Comparison of ENCODE assay signal across 33 cellular contexts in genomic region chr12:68011206-68011881, GRCh38. TPM values are rescaled to one million over a fixed set of nuclear protein-coding genes. Genes with fewer than 3 reads are reported as not detected.
DNase-seq lines count a peak whose midpoint lies in the region; ATAC-seq and TF ChIP-seq lines count a peak whose summit lies in the region.
"Had no signal": no experiment of that assay in that cellular context is flagged by ENCODE, and none has a peak within 500 bp of the region (broad histone marks: within the 10 kb centered on the region; RNA-seq: fewer than 3 reads in every experiment).

No MANE protein-coding gene starts in this region.

- H3K4me1 ChIP-seq in BLaER1, result peaks cover 71% of the 10 kb centered on the region
- H3K4me1 ChIP-seq in CD8-positive, alpha-beta memory T cell (ENCODE audit: insufficient read depth, low read length), result peaks cover 11% of the 10 kb centered on the region
- peaks cover 34% of the 10 kb centered on the region for H3K4me1 ChIP-seq in OCI-LY1 (ENCODE audit: insufficient read depth, low read length, severe bottlenecking)
- no peaks in the 10 kb centered on the region for H3K4me1 ChIP-seq in effector memory CD4-positive, alpha-beta T cell (ENCODE audit: control insufficient read depth, insufficient read depth, low read length, poor library complexity, severe bottlenecking)
- H3K4me1 ChIP-seq: colonic mucosa, sigmoid colon had no signal

- H3K4me3 ChIP-seq in BLaER1, result peak overlapping the region; percentile 34; the same call in 1 of the 2 replicates
- H3K4me3 ChIP-seq in CD8-positive, alpha-beta memory T cell (ENCODE audit: low read length), result no peak overlapping the region
- H3K4me3 ChIP-seq in OCI-LY1 (ENCODE audit: low read depth, low read length, poor library complexity, severe bottlenecking), result no peak overlapping the region
- no peak overlapping the region for H3K4me3 ChIP-seq in effector memory CD4-positive, alpha-beta T cell (ENCODE audit: insufficient read depth, low read depth, low read length, poor library complexity, severe bottlenecking)
- H3K4me3 ChIP-seq: colonic mucosa, lung, mucosa of descending colon, PC-9, sigmoid colon, SK-N-MC had no signal

- H4K20me1 ChIP-seq in BLaER1 (no peaks in the 10 kb centered on the region), OCI-LY1 (ENCODE audit: insufficient read depth, low read length) (no peaks in the 10 kb centered on the region)

- H3K79me2 ChIP-seq in OCI-LY1 (ENCODE audit: insufficient read depth, low read length), result no peaks in the 10 kb centered on the region

- no peak overlapping the region for H2AFZ ChIP-seq in OCI-LY1 (ENCODE audit: low read length)
- H2AFZ ChIP-seq: PC-9 had no signal

- no peak for DNase-seq in CD8-positive, alpha-beta memory T cell
- DNase-seq in central memory CD8-positive, alpha-beta T cell (ENCODE audit: low spot score in 2 of 2), result no peak
- no peak for DNase-seq in NCI-H1417 (lab: John Stamatoyannopoulos, UW)
- DNase-seq in effector memory CD4-positive, alpha-beta T cell, result no peak
- DNase-seq: anterior cingulate cortex; colonic mucosa; effector CD4-positive, alpha-beta T cell; GDM1; hippocampal formation; KBM-7; mucosa of descending colon; NCI-H1105; NCI-H1930; NK-92 treated with Interleukin-12 subunit alpha and Interleukin-12 subunit beta, amount 100 ng/mL, for 24 hours; PC-9; sigmoid colon; stimulated activated CD4-positive, alpha-beta T cell treated with anti-CD3 and anti-CD28 coated beads, Interleukin-4, amount 100 ng/mL, for 24 hours; substantia nigra; trophoblast cell had no signal

- H3K4me2 ChIP-seq in BLaER1 (peak overlapping the region; percentile 93), OCI-LY1 (ENCODE audit: low read length) (peak overlapping the region; percentile 22; the same call in 1 of the 2 replicates)
- H3K4me2 ChIP-seq: PC-9 had no signal

- H3K9me3 Mint-ChIP-seq in CD8-positive, alpha-beta memory T cell, result no peaks in the 10 kb centered on the region
- H3K9me3 Mint-ChIP-seq in central memory CD8-positive, alpha-beta T cell, result no peaks in the 10 kb centered on the region
- H3K9me3 Mint-ChIP-seq: activated naive CD4-positive, alpha-beta T cell treated with anti-CD3 and anti-CD28 coated beads, Interleukin-2, amount 50 U/mL, for 72 hours; nephron; T-helper 1 cell treated with Interleukin-12 subunit alpha and Interleukin-12 subunit beta and Interleukin-4 antibody, amounts not matched to agents 30 μg/mL and 1 μg/mL, for 36 hours had no signal

- H3K27ac Mint-ChIP-seq in CD8-positive, alpha-beta memory T cell, result peak overlapping the region in 7 of 8 donors; percentile 17 to 79 (median 43)
- peak overlapping the region; percentile 29 for H3K27ac Mint-ChIP-seq in central memory CD8-positive, alpha-beta T cell (ENCODE audit: low read depth)
- H3K27ac Mint-ChIP-seq: nephron; T-helper 1 cell treated with Interleukin-12 subunit alpha and Interleukin-12 subunit beta and Interleukin-4 antibody, amounts not matched to agents 30 μg/mL and 1 μg/mL, for 36 hours had no signal

- no peaks in the 10 kb centered on the region for H3K9me2 ChIP-seq in OCI-LY1 (ENCODE audit: low read depth, low read length)

- H3F3A ChIP-seq in OCI-LY1 (ENCODE audit: insufficient read depth, low read length), result no peaks in the 10 kb centered on the region

- H3K27me3 ChIP-seq in BLaER1, result no peaks in the 10 kb centered on the region
- H3K27me3 ChIP-seq in CD8-positive, alpha-beta memory T cell (ENCODE audit: insufficient read depth, low read length, poor library complexity, severe bottlenecking), result no peaks in the 10 kb centered on the region
- no peaks in the 10 kb centered on the region for H3K27me3 ChIP-seq in OCI-LY1 (ENCODE audit: insufficient read depth, low read length)
- H3K27me3 ChIP-seq in effector memory CD4-positive, alpha-beta T cell (replicated peaks; ENCODE audit: control insufficient read depth, insufficient read depth, low read length, poor library complexity, severe bottlenecking), result no peaks in the 10 kb centered on the region
- H3K27me3 ChIP-seq: colonic mucosa, sigmoid colon had no signal

- TF ChIP-seq CTCF in OCI-LY1 (IDR thresholded peaks at IDR 0.05; ENCODE audit: low read length), result no peak

- H3K27me3 Mint-ChIP-seq in CD8-positive, alpha-beta memory T cell, result no peaks in the 10 kb centered on the region
- no peaks in the 10 kb centered on the region for H3K27me3 Mint-ChIP-seq in central memory CD8-positive, alpha-beta T cell

- CTCF ChIA-PET in CD8-positive, alpha-beta memory T cell (lab: Charles Lee), result interaction anchor here (1.0 to 1.7 kb wide), 5 partner anchors 8 to 29 kb away, joined by 3 to 5 read pairs (median 4); partner anchors contain the start of gene IFNG-AS1

- peak overlapping the region in 6 of 7 donors; percentile 10 to 63 (median 50) for H3K4me3 Mint-ChIP-seq in CD8-positive, alpha-beta memory T cell
- peak overlapping the region; percentile 21 for H3K4me3 Mint-ChIP-seq in central memory CD8-positive, alpha-beta T cell
- H3K4me3 Mint-ChIP-seq: nephron; T-helper 1 cell treated with Interleukin-12 subunit alpha and Interleukin-12 subunit beta and Interleukin-4 antibody, amounts not matched to agents 30 μg/mL and 1 μg/mL, for 36 hours had no signal

- POLR2A ChIA-PET in CD8-positive, alpha-beta memory T cell (lab: Charles Lee), result interaction anchor here (0.7 kb wide), 1 partner anchor 112 kb away, joined by 3 read pairs; no protein-coding TSS in a partner anchor

- peak; percentile 32 for ATAC-seq in central memory CD8-positive, alpha-beta T cell (replicated peaks; ENCODE audit: extremely low read depth, poor library complexity, severe bottlenecking)
- ATAC-seq in HG02798 (IDR thresholded peaks at IDR 0.05; ENCODE audit: poor library complexity, unreplicated experiment), result no peak
- ATAC-seq: activated naive CD4-positive, alpha-beta T cell treated with anti-CD3 and anti-CD28 coated beads, Interleukin-2, amount 50 U/mL, for 72 hours; mucosa of descending colon had no signal

- H3K36me3 ChIP-seq in BLaER1 (no peaks in the 10 kb centered on the region), OCI-LY1 (ENCODE audit: insufficient read depth, low read length) (peaks cover 67% of the 10 kb centered on the region)
- no peaks in the 10 kb centered on the region for H3K36me3 ChIP-seq in CD8-positive, alpha-beta memory T cell (ENCODE audit: insufficient read depth, low read length)
- no peaks in the 10 kb centered on the region for H3K36me3 ChIP-seq in effector memory CD4-positive, alpha-beta T cell (ENCODE audit: control insufficient read depth, insufficient read depth, low read length)
- H3K36me3 ChIP-seq: colonic mucosa, sigmoid colon had no signal

- H3K9ac ChIP-seq in BLaER1 (peak overlapping the region; percentile 74; the same call in 1 of the 2 replicates), OCI-LY1 (ENCODE audit: low read length) (no peak overlapping the region)

- H3K36me3 Mint-ChIP-seq in CD8-positive, alpha-beta memory T cell, result peaks cover 11 to 59% (median 21%) of the 10 kb centered on the region in 3 donors
- H3K36me3 Mint-ChIP-seq in central memory CD8-positive, alpha-beta T cell (ENCODE audit: insufficient read depth), result peaks cover 27% of the 10 kb centered on the region
- H3K36me3 Mint-ChIP-seq: activated naive CD4-positive, alpha-beta T cell treated with anti-CD3 and anti-CD28 coated beads, Interleukin-2, amount 50 U/mL, for 72 hours had no signal

- peaks cover 17% of the 10 kb centered on the region for H3K9me3 ChIP-seq in BLaER1
- no peaks in the 10 kb centered on the region for H3K9me3 ChIP-seq in CD8-positive, alpha-beta memory T cell (ENCODE audit: low read length)
- no peaks in the 10 kb centered on the region for H3K9me3 ChIP-seq in OCI-LY1 (ENCODE audit: low read length)
- no peaks in the 10 kb centered on the region for H3K9me3 ChIP-seq in effector memory CD4-positive, alpha-beta T cell (ENCODE audit: control insufficient read depth, low read length)
- H3K9me3 ChIP-seq: colonic mucosa, mucosa of descending colon, sigmoid colon had no signal

- H3K27ac ChIP-seq in BLaER1, result peak overlapping the region; percentile 90
- no peak overlapping the region for H3K27ac ChIP-seq in CD8-positive, alpha-beta memory T cell (ENCODE audit: low read depth, low read length)
- peak overlapping the region; percentile 22 for H3K27ac ChIP-seq in OCI-LY1 (ENCODE audit: low read depth, low read length, poor library complexity, severe bottlenecking)
- H3K27ac ChIP-seq in effector memory CD4-positive, alpha-beta T cell (ENCODE audit: insufficient read depth, low read length, poor library complexity, severe bottlenecking), result no peak overlapping the region
- H3K27ac ChIP-seq: C4-2B, colonic mucosa, PC-9, sigmoid colon, SK-N-MC had no signal

- H3K4me1 Mint-ChIP-seq in CD8-positive, alpha-beta memory T cell, result peaks cover 34 to 50% (median 48%) of the 10 kb centered on the region in 3 donors
- H3K4me1 Mint-ChIP-seq in central memory CD8-positive, alpha-beta T cell, result peaks cover 37% of the 10 kb centered on the region

RNA-seq across cellular contexts. Expression of gene IFNG-AS1, which starts 22.1 kb away (rescaled TPM):
- total RNA-seq in CD8-positive, alpha-beta memory T cell, result 1 to 10 TPM in 1 of 2 experiments, under 1 TPM in 1; 0.95 to 1.6 TPM
- polyA plus RNA-seq in CD8-positive, alpha-beta memory T cell, result 35.4 TPM
- total RNA-seq: colonic mucosa, epithelial cell of proximal tubule, H1, MCF 10A, PC-9, pulmonary artery endothelial cell, sigmoid colon had no signal
- polyA plus RNA-seq: AG04450, H1 had no signal

Comparison
In these comparisons a context has a peak if more than half of its experiments do, and no peak if none do; other contexts are left out.
1. H3K27ac ChIP-seq: peak in BLaER1 (single experiment) and OCI-LY1 (single experiment); none in CD8-positive, alpha-beta memory T cell (single experiment) and effector memory CD4-positive, alpha-beta T cell (single experiment).